15 cellular contexts compared by ENCODE assay signal in the genomic region with DNA sequence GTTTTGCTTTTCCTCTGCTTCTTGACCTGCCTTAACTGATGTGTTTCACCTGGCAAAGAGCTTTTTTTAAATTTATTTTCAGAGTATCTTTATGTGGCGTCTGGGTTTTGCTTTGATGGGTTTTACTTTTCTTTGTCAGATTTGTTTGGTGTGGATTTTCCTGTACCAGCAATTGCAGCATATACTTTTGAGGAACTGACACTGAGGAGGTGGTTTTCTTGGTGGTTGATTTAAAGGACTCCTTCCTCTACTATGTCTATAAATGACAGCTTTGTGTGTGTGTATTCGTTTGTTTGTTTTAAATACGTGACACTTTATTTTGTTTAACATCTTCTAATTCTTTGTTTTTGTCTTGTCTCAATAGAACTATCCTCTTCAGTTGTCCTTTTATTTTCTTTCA.
A peak's percentile ranks its signal among the peaks of the same experiment; 100 is the strongest.
DNase-seq lines count a peak whose midpoint lies in the region; ATAC-seq lines count a peak whose summit lies in the region.
"Had no signal": no experiment of that assay in that cellular context is flagged by ENCODE, and none has a peak within 500 bp of the region (broad histone marks: within the 10 kb centered on the region; RNA-seq: fewer than 3 reads in every experiment).

No MANE protein-coding gene starts in this region.

- DNase-seq in Kasumi-1 (lab: John Stamatoyannopoulos, UW) (peak; percentile 57 to 64), nucleus accumbens (lab: John Stamatoyannopoulos, UW) (no peak), T-helper 2 cell (no peak), NCI-H2196 treated with DMSO at 0.1 percent for 48 hours (lab: John Stamatoyannopoulos, UW; ENCODE audit: unreplicated experiment) (no peak), hypothalamus (lab: John Stamatoyannopoulos, UW) (no peak)
- DNase-seq: activated effector memory CD4-positive, alpha-beta T cell treated with anti-CD3 and anti-CD28 coated beads, Interleukin-2, amount 50 U/mL, for 16 hours; CD4-positive, CD25-positive, alpha-beta regulatory T cell; IMR-90; left colon; Right ventricle myocardium superior; stimulated activated CD4-positive, alpha-beta T cell treated with anti-CD3 and anti-CD28 coated beads, Interleukin-2, amount 100 ng/mL, for 48 hours had no signal

- ATAC-seq in GM18508 (IDR thresholded peaks at IDR 0.05; ENCODE audit: insufficient read depth, unreplicated experiment) = peak; percentile 100
- ATAC-seq in GM21381 (IDR thresholded peaks at IDR 0.05; ENCODE audit: unreplicated experiment) = peak; percentile 99
- peak; percentile 100 for ATAC-seq in HG02973 (IDR thresholded peaks at IDR 0.05; ENCODE audit: unreplicated experiment)
- ATAC-seq: activated CD4-positive, CD25-positive, alpha-beta regulatory T cell treated with anti-CD3 and anti-CD28 coated beads, Interleukin-2, amount 50 U/mL, for 24 hours; left colon had no signal

Comparison
In these comparisons a context has a peak if more than half of its experiments do, and no peak if none do; other contexts are left out.
1. DNase-seq: peak in Kasumi-1 (2 of 2); none in nucleus accumbens (0 of 56), T-helper 2 cell (0 of 5), NCI-H2196 treated with DMSO at 0.1 percent for 48 hours (single experiment) and hypothalamus (0 of 51).
2. Peak in every context shown above with its lines, with median percentiles within 50 percentile points of each other: ATAC-seq.